ENCODE assay signal across 17 cellular contexts in genomic region chr1:30256911-30257310, GRCh38.
"Had no signal": no experiment of that assay in that cellular context is flagged by ENCODE, and none has a peak within 500 bp of the region (broad histone marks: within the 10 kb centered on the region; RNA-seq: fewer than 3 reads in every experiment).

No MANE protein-coding gene starts in this region.

- H3K9me3 ChIP-seq: esophagus muscularis mucosa, gastroesophageal sphincter, heart right ventricle, left lung, lower lobe of right lung had no signal

- DNase-seq: dermis blood vessel endothelial cell; dorsolateral prefrontal cortex; effector CD4-positive, alpha-beta T cell; effector memory CD4-positive, alpha-beta T cell; foreskin keratinocyte; heart right ventricle; hippocampal formation; left cardiac atrium; left lung; left ventricle myocardium superior; lower lobe of right lung; mesenchymal stem cell; midbrain; naive thymus-derived CD4-positive, alpha-beta T cell had no signal

- ATAC-seq: foreskin keratinocyte; gastroesophageal sphincter; heart right ventricle; left cardiac atrium; left lung; left ventricle myocardium superior; lower lobe of right lung; naive thymus-derived CD4-positive, alpha-beta T cell had no signal

- H3K36me3 ChIP-seq: esophagus muscularis mucosa, gastroesophageal sphincter, heart right ventricle, left lung, lower lobe of right lung had no signal

- H3K27ac ChIP-seq: coronary artery, dorsolateral prefrontal cortex, esophagus muscularis mucosa, foreskin keratinocyte, gastroesophageal sphincter, heart right ventricle, left lung, lower lobe of right lung had no signal

- H3K4me1 ChIP-seq: esophagus muscularis mucosa, foreskin keratinocyte, gastroesophageal sphincter, heart right ventricle, left lung, lower lobe of right lung had no signal

- H3K4me3 ChIP-seq: coronary artery, dorsolateral prefrontal cortex, esophagus muscularis mucosa, gastroesophageal sphincter, heart right ventricle, left lung, lower lobe of right lung had no signal
